Comparison of ENCODE assay signal across 1 cellular context in the genomic region with DNA sequence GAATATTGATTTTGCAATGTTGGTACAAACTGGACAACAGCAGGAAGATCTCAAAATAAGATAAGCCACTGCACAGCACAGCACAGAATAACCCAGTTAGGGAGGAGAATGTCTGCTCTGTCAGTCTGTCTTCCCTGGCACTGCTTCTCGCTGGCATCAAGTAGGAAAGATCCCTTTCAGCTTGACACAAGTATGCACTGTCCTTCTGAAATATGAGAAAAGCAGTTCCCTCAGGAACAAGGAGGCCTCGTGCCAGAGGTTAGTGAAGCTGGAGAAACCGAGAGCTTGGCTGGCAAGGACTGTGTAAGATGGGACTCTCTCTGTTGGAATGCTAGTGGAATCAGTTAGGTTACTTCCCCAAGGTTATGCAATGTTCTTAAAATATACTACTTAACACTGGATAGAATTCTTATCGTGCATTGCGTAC.
TF ChIP-seq lines count a peak whose summit lies in the region.

No MANE protein-coding gene starts in this region.

TF ChIP-seq in IMR-90, 13 proteins besides CTCF, POLR2A, EP300 and RAD21:
- TF ChIP-seq BHLHE40 (IDR thresholded peaks at IDR 0.05; ENCODE audit: low read depth, low read length) (no peak), CEBPB (IDR thresholded peaks at IDR 0.05; ENCODE audit: low read depth, low read length) (peak; percentile 58; the same call in 1 of the 2 replicates)
